In genomic region chr3:111311126-111311525, GRCh38 we compare ENCODE assay signal across 12 cellular contexts.
DNase-seq lines count a peak whose midpoint lies in the region; ATAC-seq and TF ChIP-seq lines count a peak whose summit lies in the region.
"Had no signal": no experiment of that assay in that cellular context is flagged by ENCODE, and none has a peak within 500 bp of the region (broad histone marks: within the 10 kb centered on the region; RNA-seq: fewer than 3 reads in every experiment).

No MANE protein-coding gene starts in this region.

- H3K9me3 ChIP-seq in upper lobe of right lung: no peaks in the 10 kb centered on the region
- H3K9me3 ChIP-seq: SJSA1, suprapubic skin had no signal

- peak overlapping the region; percentile 4 for H3K4me3 Mint-ChIP-seq in activated naive CD4-positive, alpha-beta T cell treated with anti-CD3 and anti-CD28 coated beads, Interleukin-2, amount 50 U/mL, for 24 hours
- peak overlapping the region in 2 of 3 donors; percentile 5 to 55 for H3K4me3 Mint-ChIP-seq in T-cell
- H3K4me3 Mint-ChIP-seq in central memory CD8-positive, alpha-beta T cell: peak overlapping the region; percentile 17

- H3K36me3 ChIP-seq in upper lobe of right lung: no peaks in the 10 kb centered on the region
- H3K36me3 ChIP-seq: SJSA1, suprapubic skin had no signal

- no peaks in the 10 kb centered on the region for H3K4me1 Mint-ChIP-seq in activated naive CD4-positive, alpha-beta T cell treated with anti-CD3 and anti-CD28 coated beads, Interleukin-2, amount 50 U/mL, for 24 hours
- peaks cover 0 to 38% (median 0%) of the 10 kb centered on the region in 3 donors for H3K4me1 Mint-ChIP-seq in T-cell
- peaks cover 25% of the 10 kb centered on the region for H3K4me1 Mint-ChIP-seq in central memory CD8-positive, alpha-beta T cell

- H3K4me1 ChIP-seq in upper lobe of right lung: peaks cover 17% of the 10 kb centered on the region
- H3K4me1 ChIP-seq: SJSA1, suprapubic skin had no signal

- no peak for TF ChIP-seq CTCF in upper lobe of right lung (IDR thresholded peaks at IDR 0.05)

- DNase-seq in activated naive CD4-positive, alpha-beta T cell treated with anti-CD3 and anti-CD28 coated beads, Interleukin-2, amount 50 U/mL, for 16 hours: no peak
- no peak for DNase-seq in T-cell
- DNase-seq in central memory CD8-positive, alpha-beta T cell (ENCODE audit: low spot score in 2 of 2): no peak
- no peak for DNase-seq in upper lobe of right lung
- no peak for DNase-seq in cerebellar cortex (ENCODE audit: low spot score)
- DNase-seq in NCI-H2107 treated with DMSO at 0.1 percent for 48 hours (lab: John Stamatoyannopoulos, UW; ENCODE audit: unreplicated experiment): no peak
- no peak for DNase-seq in NOMO-1 (lab: John Stamatoyannopoulos, UW; ENCODE audit: unreplicated experiment in 2 of 2)
- DNase-seq: posterior cingulate gyrus; stimulated activated CD4-positive, alpha-beta T cell treated with anti-CD3 and anti-CD28 coated beads, Interleukin-12 subunit alpha, Interleukin-12 subunit beta, amount 100 ng/mL, for 4 hours had no signal

- no peak overlapping the region for H3K4me3 ChIP-seq in upper lobe of right lung
- H3K4me3 ChIP-seq: SJSA1, suprapubic skin had no signal

- ATAC-seq in T-cell (replicated peaks in 1 of 4): peak; percentile 58 to 78 (median 68)
- ATAC-seq in central memory CD8-positive, alpha-beta T cell (replicated peaks; ENCODE audit: extremely low read depth, poor library complexity, severe bottlenecking): peak; percentile 61
- ATAC-seq in upper lobe of right lung: peak; percentile 37

- H3K27ac ChIP-seq in upper lobe of right lung: peak overlapping the region; percentile 18
- H3K27ac ChIP-seq: SJSA1, suprapubic skin had no signal

- no peaks in the 10 kb centered on the region for H3K36me3 Mint-ChIP-seq in activated naive CD4-positive, alpha-beta T cell treated with anti-CD3 and anti-CD28 coated beads, Interleukin-2, amount 50 U/mL, for 24 hours
- no peaks in the 10 kb centered on the region for H3K36me3 Mint-ChIP-seq in T-cell
- no peaks in the 10 kb centered on the region for H3K36me3 Mint-ChIP-seq in central memory CD8-positive, alpha-beta T cell (ENCODE audit: insufficient read depth)

- no peaks in the 10 kb centered on the region for H3K9me3 Mint-ChIP-seq in activated naive CD4-positive, alpha-beta T cell treated with anti-CD3 and anti-CD28 coated beads, Interleukin-2, amount 50 U/mL, for 24 hours
- H3K9me3 Mint-ChIP-seq in T-cell: no peaks in the 10 kb centered on the region
- no peaks in the 10 kb centered on the region for H3K9me3 Mint-ChIP-seq in central memory CD8-positive, alpha-beta T cell

- intact Hi-C loops in upper lobe of right lung (cut with DNase I): no loop called here

- peak overlapping the region; percentile 63 for H3K27ac Mint-ChIP-seq in activated naive CD4-positive, alpha-beta T cell treated with anti-CD3 and anti-CD28 coated beads, Interleukin-2, amount 50 U/mL, for 24 hours
- H3K27ac Mint-ChIP-seq in T-cell: peak overlapping the region; percentile 90 to 94
- H3K27ac Mint-ChIP-seq in central memory CD8-positive, alpha-beta T cell (ENCODE audit: low read depth): peak overlapping the region; percentile 83

- H3K27me3 Mint-ChIP-seq in activated naive CD4-positive, alpha-beta T cell treated with anti-CD3 and anti-CD28 coated beads, Interleukin-2, amount 50 U/mL, for 24 hours: no peaks in the 10 kb centered on the region
- H3K27me3 Mint-ChIP-seq in T-cell: no peaks in the 10 kb centered on the region
- no peaks in the 10 kb centered on the region for H3K27me3 Mint-ChIP-seq in central memory CD8-positive, alpha-beta T cell

- POLR2A ChIA-PET in T-cell (lab: Charles Lee): interaction anchor here (0.5 kb wide), 2 partner anchors 398 to 1824 kb away, joined by 3 to 4 read pairs; no protein-coding TSS in a partner anchor

- no peaks in the 10 kb centered on the region for H3K27me3 ChIP-seq in upper lobe of right lung
- H3K27me3 ChIP-seq: SJSA1, suprapubic skin had no signal

- CTCF ChIA-PET in T-cell (lab: Charles Lee): interaction anchor here in 1 of 2 donors (1.1 kb wide), 1 partner anchor 240 kb away, joined by 3 read pairs; no protein-coding TSS in a partner anchor
